11 cellular contexts compared by ENCODE assay signal in genomic region chr20:43520074-43520473, GRCh38. TPM values are rescaled to one million over a fixed set of nuclear protein-coding genes. Genes with fewer than 3 reads are reported as not detected.
"Had no signal": no experiment of that assay in that cellular context is flagged by ENCODE, and none has a peak within 500 bp of the region (broad histone marks: within the 10 kb centered on the region; RNA-seq: fewer than 3 reads in every experiment).

No MANE protein-coding gene starts in this region.

- H3K4me1 Mint-ChIP-seq: GM23338 had no signal

- ATAC-seq: GM23338, HCT116 had no signal

- DNase-seq: GM23248, GOT3, H7, H9, HCEC 1CT, HFFc6 had no signal

- H3K9ac ChIP-seq: GM23248 had no signal

- H3K4me3 ChIP-seq: GM23248, GM23338, HAP-1 had no signal

- H2AFZ ChIP-seq: GM23248, GM23338 had no signal

- H3K9me3 Mint-ChIP-seq: GM23338, H9, HFFc6 had no signal

- H3K4me2 ChIP-seq: GM23338 had no signal

- H3K9me3 ChIP-seq: HAP-1 had no signal

- H3K4me1 ChIP-seq: HAP-1 had no signal

- H3K36me3 ChIP-seq: HAP-1 had no signal

- H3K27ac ChIP-seq: GM23248 had no signal

- H3K27ac Mint-ChIP-seq: GM23338, H9, HFFc6 had no signal

- FAIRE-seq: H1, H54 had no signal

- H3K4me3 Mint-ChIP-seq: GM23338, H9, HFFc6 had no signal

RNA-seq across cellular contexts. Expression of gene SGK2, which starts 38.8 kb away (rescaled TPM):
- total RNA-seq: GM23248, H1, H7, H9 had no signal
- polyA plus RNA-seq: GM23248, GM23338 had no signal
